ENCODE assay signal across 14 cellular contexts in genomic region chr7:157022681-157023588, GRCh38. TPM values are rescaled to one million over a fixed set of nuclear protein-coding genes. Genes with fewer than 3 reads are reported as not detected.
DNase-seq lines count a peak whose midpoint lies in the region; ATAC-seq and TF ChIP-seq lines count a peak whose summit lies in the region.
"Had no signal": no experiment of that assay in that cellular context is flagged by ENCODE, and none has a peak within 500 bp of the region (broad histone marks: within the 10 kb centered on the region; RNA-seq: fewer than 3 reads in every experiment).

No MANE protein-coding gene starts in this region.

- H3K4me3 ChIP-seq in upper lobe of left lung, result no peak overlapping the region

- TF ChIP-seq POLR2A in upper lobe of left lung (IDR thresholded peaks at IDR 0.05), result no peak

- no peak overlapping the region for H3K4me3 Mint-ChIP-seq in activated T-helper 1 cell treated with anti-CD3 and anti-CD28 coated beads, Interleukin-12 subunit alpha, Interleukin-12 subunit beta, Interleukin-2, Interleukin-4 antibody, amounts not matched to agents 30 ng/mL and 10 ng/mL and 1 ng/mL, durations not matched to agents 14 hours and 24 hours and 36 hours

- H3K9me3 Mint-ChIP-seq in activated T-helper 1 cell treated with anti-CD3 and anti-CD28 coated beads, Interleukin-12 subunit alpha, Interleukin-12 subunit beta, Interleukin-2, Interleukin-4 antibody, amounts not matched to agents 30 ng/mL and 10 ng/mL and 1 ng/mL, durations not matched to agents 14 hours and 24 hours and 36 hours, result no peaks in the 10 kb centered on the region
- H3K9me3 Mint-ChIP-seq: activated naive CD4-positive, alpha-beta T cell treated with anti-CD3 and anti-CD28 coated beads, Interleukin-2, amount 50 U/mL, for 24 hours had no signal

- H3K4me1 ChIP-seq in upper lobe of left lung, result peaks cover 15 to 52% (median 29%) of the 10 kb centered on the region in 4 donors

- ATAC-seq in left colon (peak; percentile 65), upper lobe of left lung (ENCODE audit: low FRiP score in 2 of 2) (peak in 1 of 2 donors; percentile 92)
- ATAC-seq: T-cell had no signal

- no peaks in the 10 kb centered on the region for H3K36me3 ChIP-seq in upper lobe of left lung

- H3K27me3 ChIP-seq in upper lobe of left lung, result peaks cover 0 to 55% (median 43%) of the 10 kb centered on the region in 4 donors

- WGBS in upper lobe of left lung, 2 donors, result 16 to 17% methylated on average over 15 to 19 of the region's 19 CpGs

- peaks cover 70% of the 10 kb centered on the region for H3K27me3 Mint-ChIP-seq in activated T-helper 1 cell treated with anti-CD3 and anti-CD28 coated beads, Interleukin-12 subunit alpha, Interleukin-12 subunit beta, Interleukin-2, Interleukin-4 antibody, amounts not matched to agents 30 ng/mL and 10 ng/mL and 1 ng/mL, durations not matched to agents 14 hours and 24 hours and 36 hours (ENCODE audit: insufficient read depth)

- no peak for TF ChIP-seq CTCF in upper lobe of left lung (IDR thresholded peaks at IDR 0.05)

- no peaks in the 10 kb centered on the region for H3K9me3 ChIP-seq in upper lobe of left lung

- no peak overlapping the region for H3K27ac Mint-ChIP-seq in activated T-helper 1 cell treated with anti-CD3 and anti-CD28 coated beads, Interleukin-12 subunit alpha, Interleukin-12 subunit beta, Interleukin-2, Interleukin-4 antibody, amounts not matched to agents 30 ng/mL and 10 ng/mL and 1 ng/mL, durations not matched to agents 14 hours and 24 hours and 36 hours
- H3K27ac Mint-ChIP-seq: activated naive CD4-positive, alpha-beta T cell treated with anti-CD3 and anti-CD28 coated beads, Interleukin-2, amount 50 U/mL, for 24 hours had no signal

- no peaks in the 10 kb centered on the region for H3K4me1 Mint-ChIP-seq in activated T-helper 1 cell treated with anti-CD3 and anti-CD28 coated beads, Interleukin-12 subunit alpha, Interleukin-12 subunit beta, Interleukin-2, Interleukin-4 antibody, amounts not matched to agents 30 ng/mL and 10 ng/mL and 1 ng/mL, durations not matched to agents 14 hours and 24 hours and 36 hours (ENCODE audit: low read depth)

- H3K36me3 Mint-ChIP-seq in activated T-helper 1 cell treated with anti-CD3 and anti-CD28 coated beads, Interleukin-12 subunit alpha, Interleukin-12 subunit beta, Interleukin-2, Interleukin-4 antibody, amounts not matched to agents 30 ng/mL and 10 ng/mL and 1 ng/mL, durations not matched to agents 14 hours and 24 hours and 36 hours (ENCODE audit: low read depth), result peaks cover 2% of the 10 kb centered on the region
- H3K36me3 Mint-ChIP-seq: activated naive CD4-positive, alpha-beta T cell treated with anti-CD3 and anti-CD28 coated beads, Interleukin-2, amount 50 U/mL, for 24 hours; T-cell had no signal

- peak; percentile 50 for DNase-seq in activated CD8-positive, alpha-beta memory T cell treated with anti-CD3 and anti-CD28 coated beads, Interleukin-2, amount 50 U/mL, for 48 hours
- DNase-seq in activated CD8-positive, alpha-beta memory T cell treated with anti-CD3 and anti-CD28 coated beads, Interleukin-2, amount 50 U/mL, for 4 hours, result no peak
- DNase-seq in NCI-H526 (lab: John Stamatoyannopoulos, UW) (peak; percentile 55 to 84), left colon (no peak), upper lobe of left lung (peak; percentile 69 to 83), NCI-H1048 (lab: John Stamatoyannopoulos, UW) (no peak)
- no peak for DNase-seq in activated naive CD4-positive, alpha-beta T cell (lab: John Stamatoyannopoulos, UW)
- no peak for DNase-seq in activated T-helper 1 cell treated with anti-CD3 and anti-CD28 coated beads, Interleukin-12 subunit alpha, Interleukin-12 subunit beta, Interleukin-2, Interleukin-4 antibody, amounts not matched to agents 30 ng/mL and 10 ng/mL and 1 ng/mL, durations not matched to agents 14 hours and 24 hours and 36 hours (ENCODE audit: low spot score)
- DNase-seq: cerebellar nuclear complex; midbrain; NCI-H2107; stimulated activated CD4-positive, alpha-beta T cell treated with anti-CD3 and anti-CD28 coated beads, Interleukin-2, amount 100 ng/mL, for 24 hours; T-cell had no signal

- intact Hi-C loops in left colon (cut with DNase I, micrococcal nuclease), result no loop called here
- intact Hi-C loops in activated T-helper 1 cell treated with anti-CD3 and anti-CD28 coated beads, Interleukin-12 subunit alpha, Interleukin-12 subunit beta, Interleukin-2, Interleukin-4 antibody, amounts not matched to agents 30 ng/mL and 10 ng/mL and 1 ng/mL, durations not matched to agents 14 hours and 24 hours and 36 hours (cut with micrococcal nuclease), result loop anchor here (5.0 kb wide), 1 partner anchor 1211 kb away; the partner anchor contains the start of gene SHH

- H3K27ac ChIP-seq in upper lobe of left lung, result no peak overlapping the region

- TF ChIP-seq EP300 in upper lobe of left lung (IDR thresholded peaks at IDR 0.05), result no peak

RNA-seq across cellular contexts. Expression of gene MNX1, which starts 12.5 kb away (rescaled TPM):
- total RNA-seq in left colon (10 to 100 TPM; 15.9 to 20.4 TPM), upper lobe of left lung (1 to 10 TPM in 1 of 6 donors, under 1 TPM in 2, not detected in 3; 0.46 to 1.5 (median 0.98) TPM)
- total RNA-seq in activated T-helper 1 cell treated with anti-CD3 and anti-CD28 coated beads, Interleukin-12 subunit alpha, Interleukin-12 subunit beta, Interleukin-2, Interleukin-4 antibody, amounts not matched to agents 30 ng/mL and 10 ng/mL and 1 ng/mL, durations not matched to agents 14 hours and 24 hours and 36 hours, result not detected in 2 replicates

Comparison
In these comparisons a context has a peak if more than half of its experiments do, and no peak if none do; other contexts are left out.
1. DNase-seq: peak in activated CD8-positive, alpha-beta memory T cell treated with anti-CD3 and anti-CD28 coated beads, Interleukin-2, amount 50 U/mL, for 48 hours (single experiment), NCI-H526 (2 of 2) and upper lobe of left lung (2 of 2); none in activated CD8-positive, alpha-beta memory T cell treated with anti-CD3 and anti-CD28 coated beads, Interleukin-2, amount 50 U/mL, for 4 hours (single experiment), left colon (0 of 2), NCI-H1048 (single experiment), activated naive CD4-positive, alpha-beta T cell (0 of 4) and activated T-helper 1 cell treated with anti-CD3 and anti-CD28 coated beads, Interleukin-12 subunit alpha, Interleukin-12 subunit beta, Interleukin-2, Interleukin-4 antibody, amounts not matched to agents 30 ng/mL and 10 ng/mL and 1 ng/mL, durations not matched to agents 14 hours and 24 hours and 36 hours (single experiment).
2. RNA of gene MNX1, which starts 12.5 kb away (total RNA-seq): 15.9 to 20.4 TPM in left colon; 0.46 to 1.5 TPM in upper lobe of left lung and not detected in activated T-helper 1 cell treated with anti-CD3 and anti-CD28 coated beads, Interleukin-12 subunit alpha, Interleukin-12 subunit beta, Interleukin-2, Interleukin-4 antibody, amounts not matched to agents 30 ng/mL and 10 ng/mL and 1 ng/mL, durations not matched to agents 14 hours and 24 hours and 36 hours; every median in the first group is over 4 times any median in the second.